In the genomic region with DNA sequence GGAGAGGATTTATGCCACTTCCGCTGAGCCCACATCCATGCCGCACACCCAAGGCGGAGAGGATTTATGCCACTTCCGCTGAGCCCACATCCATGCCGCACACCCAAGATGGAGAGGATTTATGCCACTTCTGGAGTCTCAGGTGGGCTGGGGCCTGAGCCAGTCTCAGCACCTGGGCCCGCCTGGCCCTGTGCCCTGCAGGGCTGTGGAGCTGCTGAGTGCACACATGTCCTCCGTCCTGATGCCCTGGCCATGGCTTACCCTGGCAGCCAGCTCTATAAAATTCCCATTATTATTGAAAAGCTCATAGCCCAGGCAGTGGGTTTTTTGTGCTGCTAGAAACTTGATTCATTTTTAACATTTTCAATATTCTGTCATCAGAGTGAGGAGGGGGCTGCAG, we compare ENCODE assay signal across 29 cellular contexts.
"Had no signal": no experiment of that assay in that cellular context is flagged by ENCODE, and none has a peak within 500 bp of the region (broad histone marks: within the 10 kb centered on the region; RNA-seq: fewer than 3 reads in every experiment).

No MANE protein-coding gene starts in this region.

- H3K4me1 Mint-ChIP-seq: activated CD4-positive, alpha-beta memory T cell treated with anti-CD3 and anti-CD28 coated beads, Interleukin-2, amount 10 ng/mL, durations not matched to agents 7 days and 5 days; activated CD4-positive, alpha-beta T cell treated with anti-CD3 and anti-CD28 coated beads for 36 hours; activated CD4-positive, alpha-beta T cell treated with anti-CD3 and anti-CD28 coated beads, Interleukin-2, amount 10 ng/mL, durations not matched to agents 7 days and 5 days; activated naive CD4-positive, alpha-beta T cell treated with anti-CD3 and anti-CD28 coated beads, Interleukin-2, amount 10 ng/mL, durations not matched to agents 7 days and 5 days; brain had no signal

- H3K27me3 ChIP-seq: ascending aorta, breast epithelium, cardiac muscle cell, esophagus muscularis mucosa, gastroesophageal sphincter had no signal

- H3K9me3 ChIP-seq: ascending aorta had no signal

- H3K27me3 Mint-ChIP-seq: activated CD4-positive, alpha-beta memory T cell treated with anti-CD3 and anti-CD28 coated beads, Interleukin-2, amount 10 ng/mL, durations not matched to agents 7 days and 5 days; activated CD4-positive, alpha-beta T cell treated with anti-CD3 and anti-CD28 coated beads for 36 hours; activated CD4-positive, alpha-beta T cell treated with anti-CD3 and anti-CD28 coated beads, Interleukin-2, amount 10 ng/mL, durations not matched to agents 7 days and 5 days; activated naive CD4-positive, alpha-beta T cell treated with anti-CD3 and anti-CD28 coated beads, Interleukin-2, amount 10 ng/mL, durations not matched to agents 7 days and 5 days; activated naive CD8-positive, alpha-beta T cell treated with anti-CD3 and anti-CD28 coated beads, Interleukin-2, amount 10 ng/mL, durations not matched to agents 7 days and 5 days; activated T-cell treated with anti-CD3 and anti-CD28 coated beads, Interleukin-2, amount 50 U/mL, for 24 hours; brain had no signal

- H3K4me1 ChIP-seq: breast epithelium, esophagus muscularis mucosa, gastroesophageal sphincter had no signal

- H3K36me3 Mint-ChIP-seq: activated naive CD4-positive, alpha-beta T cell treated with anti-CD3 and anti-CD28 coated beads, Interleukin-2, amount 10 ng/mL, durations not matched to agents 7 days and 5 days; activated naive CD8-positive, alpha-beta T cell treated with anti-CD3 and anti-CD28 coated beads, Interleukin-2, amount 10 ng/mL, durations not matched to agents 7 days and 5 days had no signal

- ATAC-seq: activated CD4-positive, alpha-beta T cell treated with anti-CD3 and anti-CD28 coated beads for 36 hours; activated naive CD4-positive, alpha-beta T cell treated with anti-CD3 and anti-CD28 coated beads, Interleukin-2, amount 50 U/mL, for 72 hours; activated T-cell treated with anti-CD3 and anti-CD28 coated beads, Interleukin-2, amount 50 U/mL, for 72 hours; effector memory CD8-positive, alpha-beta T cell; gastroesophageal sphincter had no signal

- H3K27ac Mint-ChIP-seq: activated CD4-positive, alpha-beta memory T cell treated with anti-CD3 and anti-CD28 coated beads, Interleukin-2, amount 10 ng/mL, durations not matched to agents 7 days and 5 days; activated CD4-positive, alpha-beta T cell treated with anti-CD3 and anti-CD28 coated beads for 36 hours; activated CD4-positive, alpha-beta T cell treated with anti-CD3 and anti-CD28 coated beads, Interleukin-2, amount 10 ng/mL, durations not matched to agents 7 days and 5 days; activated naive CD4-positive, alpha-beta T cell treated with anti-CD3 and anti-CD28 coated beads, Interleukin-2, amount 10 ng/mL, durations not matched to agents 7 days and 5 days; activated naive CD4-positive, alpha-beta T cell treated with anti-CD3 and anti-CD28 coated beads, Interleukin-2, amount 50 U/mL, for 72 hours; activated naive CD8-positive, alpha-beta T cell treated with anti-CD3 and anti-CD28 coated beads, Interleukin-2, amount 10 ng/mL, durations not matched to agents 7 days and 5 days; activated T-cell treated with anti-CD3 and anti-CD28 coated beads, Interleukin-2, amount 50 U/mL, for 24 hours; activated T-cell treated with anti-CD3 and anti-CD28 coated beads, Interleukin-2, amount 50 U/mL, for 72 hours; effector memory CD8-positive, alpha-beta T cell had no signal

- DNase-seq: activated CD4-positive, alpha-beta memory T cell treated with anti-CD3 and anti-CD28 coated beads, Interleukin-2, amount 10 ng/mL, durations not matched to agents 7 days and 5 days; activated CD4-positive, alpha-beta T cell treated with anti-CD3 and anti-CD28 coated beads for 36 hours; activated CD4-positive, alpha-beta T cell treated with anti-CD3 and anti-CD28 coated beads, Interleukin-2, amount 10 ng/mL, durations not matched to agents 7 days and 5 days; activated CD4-positive, alpha-beta T cell treated with anti-CD3 and anti-CD28 coated beads, Interleukin-2, amount 50 U/mL, for 4 hours; activated CD4-positive, CD25-positive, alpha-beta regulatory T cell; activated CD4-positive, CD25-positive, alpha-beta regulatory T cell treated with anti-CD3 and anti-CD28 coated beads, Interleukin-2, amount 50 U/mL, for 72 hours; activated CD8-positive, alpha-beta memory T cell treated with anti-CD3 and anti-CD28 coated beads, Interleukin-2, amount 50 U/mL, for 48 hours; activated gamma-delta T cell; activated naive CD4-positive, alpha-beta T cell; activated naive CD4-positive, alpha-beta T cell treated with anti-CD3 and anti-CD28 coated beads, Interleukin-2, amount 10 ng/mL, durations not matched to agents 7 days and 5 days; activated naive CD8-positive, alpha-beta T cell treated with anti-CD3 and anti-CD28 coated beads, Interleukin-2, amount 10 ng/mL, durations not matched to agents 7 days and 5 days; activated T-cell treated with anti-CD3 and anti-CD28 coated beads for 4 hours; activated T-cell treated with anti-CD3 and anti-CD28 coated beads, Interleukin-2, amount 50 U/mL, for 24 hours; activated T-cell treated with anti-CD3 and anti-CD28 coated beads, Interleukin-2, amount 50 U/mL, for 72 hours; central memory CD4-positive, alpha-beta T cell; cortex of kidney; dermis blood vessel endothelial cell; effector CD4-positive, alpha-beta T cell; effector memory CD8-positive, alpha-beta T cell; erythroblast; foreskin melanocyte; T-helper 2 cell had no signal

- H3K4me3 ChIP-seq: ascending aorta, breast epithelium, cardiac muscle cell, esophagus muscularis mucosa, gastroesophageal sphincter had no signal

- H3K27ac ChIP-seq: ascending aorta, breast epithelium, cardiac muscle cell, esophagus muscularis mucosa, gastroesophageal sphincter had no signal

- H3K4me3 Mint-ChIP-seq: activated CD4-positive, alpha-beta memory T cell treated with anti-CD3 and anti-CD28 coated beads, Interleukin-2, amount 10 ng/mL, durations not matched to agents 7 days and 5 days; activated CD4-positive, alpha-beta T cell treated with anti-CD3 and anti-CD28 coated beads for 36 hours; activated CD4-positive, alpha-beta T cell treated with anti-CD3 and anti-CD28 coated beads, Interleukin-2, amount 10 ng/mL, durations not matched to agents 7 days and 5 days; activated naive CD4-positive, alpha-beta T cell treated with anti-CD3 and anti-CD28 coated beads, Interleukin-2, amount 10 ng/mL, durations not matched to agents 7 days and 5 days; activated naive CD8-positive, alpha-beta T cell treated with anti-CD3 and anti-CD28 coated beads, Interleukin-2, amount 10 ng/mL, durations not matched to agents 7 days and 5 days; activated T-cell treated with anti-CD3 and anti-CD28 coated beads, Interleukin-2, amount 50 U/mL, for 24 hours; activated T-cell treated with anti-CD3 and anti-CD28 coated beads, Interleukin-2, amount 50 U/mL, for 72 hours; brain; effector memory CD8-positive, alpha-beta T cell had no signal

- H3K36me3 ChIP-seq: breast epithelium had no signal

- H3K9me3 Mint-ChIP-seq: effector memory CD8-positive, alpha-beta T cell had no signal
